ENCODE assay signal across 16 cellular contexts in genomic region chr2:232075080-232075479, GRCh38.
DNase-seq lines count a peak whose midpoint lies in the region; ATAC-seq, FAIRE-seq and TF ChIP-seq lines count a peak whose summit lies in the region.
"Had no signal": no experiment of that assay in that cellular context is flagged by ENCODE, and none has a peak within 500 bp of the region (broad histone marks: within the 10 kb centered on the region; RNA-seq: fewer than 3 reads in every experiment).

No MANE protein-coding gene starts in this region.

- ATAC-seq in T-helper 17 cell, result no peak
- ATAC-seq: T-cell had no signal

- H3K27ac ChIP-seq in ACC112 (ENCODE audit: low read depth, low read length), result peak overlapping the region; percentile 18; the same call in 1 of the 2 replicates
- H3K27ac ChIP-seq: BLaER1 treated with 17β-estradiol and CSF1 and Interleukin-3, amounts not matched to agents 10 nM and 100 nM had no signal

- DNase-seq in GM03348 (ENCODE audit: low spot score) (peak; percentile 20), RCC 7860 (ENCODE audit: low spot score) (peak; percentile 57), fibroblast of pulmonary artery (ENCODE audit: low read depth) (peak; percentile 64), T-helper 17 cell (no peak), G401 (ENCODE audit: low spot score) (no peak), NAMALWA (ENCODE audit: low spot score) (no peak)
- no peak for DNase-seq in activated T-cell treated with anti-CD3 and anti-CD28 coated beads, Interleukin-2, amount 50 U/mL, for 24 hours
- DNase-seq: activated CD4-positive, alpha-beta T cell treated with anti-CD3 and anti-CD28 coated beads, Interleukin-2, amount 10 ng/mL, durations not matched to agents 7 days and 5 days; NCI-H1092; NCI-H2171 treated with DMSO at 0.1 percent for 48 hours; stimulated activated CD4-positive, alpha-beta T cell treated with anti-CD3 and anti-CD28 coated beads, Interleukin-2, amount 100 ng/mL, for 48 hours; T-cell had no signal

- no peaks in the 10 kb centered on the region for H3K27me3 ChIP-seq in ACC112 (ENCODE audit: insufficient read depth, low read length)
- H3K27me3 ChIP-seq: BLaER1 treated with 17β-estradiol and CSF1 and Interleukin-3, amounts not matched to agents 10 nM and 100 nM had no signal

- no peak overlapping the region for H2AFZ ChIP-seq in ACC112 (ENCODE audit: low read length, unreplicated experiment)

- no peak overlapping the region for H3K27ac Mint-ChIP-seq in activated T-cell treated with anti-CD3 and anti-CD28 coated beads, Interleukin-2, amount 50 U/mL, for 24 hours
- H3K27ac Mint-ChIP-seq in T-helper 17 cell, result no peak overlapping the region
- H3K27ac Mint-ChIP-seq: activated CD4-positive, alpha-beta T cell treated with anti-CD3 and anti-CD28 coated beads, Interleukin-2, amount 10 ng/mL, durations not matched to agents 7 days and 5 days; T-cell had no signal

- H3K4me1 ChIP-seq in ACC112 (ENCODE audit: control insufficient read depth, insufficient read depth, low read length, unreplicated experiment), result peaks cover 15% of the 10 kb centered on the region

- FAIRE-seq in RCC 7860 (lab: Jason Lieb, UNC), result peak; percentile 70
- FAIRE-seq: astrocyte, H54 had no signal

- no peaks in the 10 kb centered on the region for H3K79me2 ChIP-seq in ACC112 (ENCODE audit: control insufficient read depth, insufficient read depth, low read length, unreplicated experiment)

- H3K9me3 ChIP-seq in T-helper 17 cell (ENCODE audit: control insufficient read depth, low read length, poor library complexity, severe bottlenecking), result no peaks in the 10 kb centered on the region

- H3K27me3 Mint-ChIP-seq in activated T-cell treated with anti-CD3 and anti-CD28 coated beads, Interleukin-2, amount 50 U/mL, for 24 hours, result no peaks in the 10 kb centered on the region
- no peaks in the 10 kb centered on the region for H3K27me3 Mint-ChIP-seq in T-helper 17 cell
- H3K27me3 Mint-ChIP-seq: activated CD4-positive, alpha-beta T cell treated with anti-CD3 and anti-CD28 coated beads, Interleukin-2, amount 10 ng/mL, durations not matched to agents 7 days and 5 days; T-cell had no signal

- H3K9me3 Mint-ChIP-seq in activated T-cell treated with anti-CD3 and anti-CD28 coated beads, Interleukin-2, amount 50 U/mL, for 24 hours, result peaks cover 2% of the 10 kb centered on the region

- H3K4me3 ChIP-seq in ACC112 (ENCODE audit: low read depth, low read length), result no peak overlapping the region
- H3K4me3 ChIP-seq in fibroblast of pulmonary artery (replicated peaks; ENCODE audit: low read depth, low read length), result no peak overlapping the region
- H3K4me3 ChIP-seq: BLaER1 treated with 17β-estradiol and CSF1 and Interleukin-3, amounts not matched to agents 10 nM and 100 nM had no signal

- H3K36me3 Mint-ChIP-seq in activated T-cell treated with anti-CD3 and anti-CD28 coated beads, Interleukin-2, amount 50 U/mL, for 24 hours (ENCODE audit: low read depth), result peaks cover 7% of the 10 kb centered on the region
- peaks cover 5% of the 10 kb centered on the region for H3K36me3 Mint-ChIP-seq in T-helper 17 cell (ENCODE audit: low read depth)

- no peak for TF ChIP-seq CTCF in fibroblast of pulmonary artery (IDR thresholded peaks at IDR 0.05; ENCODE audit: low read length, missing control alignments)

- H3K36me3 ChIP-seq in ACC112 (ENCODE audit: insufficient read depth, low read length), result no peaks in the 10 kb centered on the region
- H3K36me3 ChIP-seq: BLaER1 treated with 17β-estradiol and CSF1 and Interleukin-3, amounts not matched to agents 10 nM and 100 nM had no signal

- H3K4me1 Mint-ChIP-seq in activated T-cell treated with anti-CD3 and anti-CD28 coated beads, Interleukin-2, amount 50 U/mL, for 24 hours (ENCODE audit: low read depth), result peaks cover 53% of the 10 kb centered on the region
- peaks cover 45% of the 10 kb centered on the region for H3K4me1 Mint-ChIP-seq in T-helper 17 cell

- H3K4me3 Mint-ChIP-seq in activated T-cell treated with anti-CD3 and anti-CD28 coated beads, Interleukin-2, amount 50 U/mL, for 24 hours, result no peak overlapping the region
- H3K4me3 Mint-ChIP-seq in T-helper 17 cell, result no peak overlapping the region
- H3K4me3 Mint-ChIP-seq: activated CD4-positive, alpha-beta T cell treated with anti-CD3 and anti-CD28 coated beads, Interleukin-2, amount 10 ng/mL, durations not matched to agents 7 days and 5 days; T-cell had no signal

- in situ Hi-C loops in G401 (cut with HindIII; ENCODE audit: low sequenced_read_pairs), result no loop called here

Comparison
In these comparisons a context has a peak if more than half of its experiments do, and no peak if none do; other contexts are left out.
1. DNase-seq: peak in GM03348 (single experiment), RCC 7860 (single experiment) and fibroblast of pulmonary artery (single experiment); none in activated T-cell treated with anti-CD3 and anti-CD28 coated beads, Interleukin-2, amount 50 U/mL, for 24 hours (single experiment), T-helper 17 cell (0 of 3), G401 (single experiment) and NAMALWA (single experiment).